In the genomic region with DNA sequence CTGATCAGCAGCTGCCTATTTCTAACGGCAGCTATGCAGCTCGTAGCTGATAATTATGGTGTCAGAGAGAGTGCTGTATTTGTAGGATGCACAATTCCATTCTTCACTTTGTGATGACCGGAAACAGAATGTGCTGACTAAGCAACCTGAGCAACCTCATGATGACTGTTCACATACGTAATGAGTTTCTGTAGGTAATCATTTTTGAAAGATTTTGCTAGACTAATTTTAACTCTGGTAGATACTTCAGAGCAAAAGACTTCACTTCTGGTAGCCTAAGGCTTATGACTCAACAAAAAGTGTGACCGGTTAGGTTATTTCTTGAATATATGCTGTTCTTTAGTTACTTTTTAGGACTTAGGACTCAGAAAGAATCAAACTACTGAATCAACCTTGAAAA, we compare ENCODE assay signal across 22 cellular contexts.
A peak's percentile ranks its signal among the peaks of the same experiment; 100 is the strongest.
DNase-seq lines count a peak whose midpoint lies in the region; TF ChIP-seq lines count a peak whose summit lies in the region.
"Had no signal": no experiment of that assay in that cellular context is flagged by ENCODE, and none has a peak within 500 bp of the region (broad histone marks: within the 10 kb centered on the region; RNA-seq: fewer than 3 reads in every experiment).

No MANE protein-coding gene starts in this region.

- H3K14ac ChIP-seq in neuronal stem cell (ENCODE audit: low read length) = no peak overlapping the region

- WGBS in neuronal stem cell (ENCODE audit: extremely low coverage in 2 of 2, insufficient read length in 2 of 2, insufficient replicate concordance in 1 of 2), 2 donors = no CpG with 5 or more reads among the region's 5 CpGs
- 90 to 96% methylated on average over 5 of the region's 5 CpGs for WGBS in transverse colon (ENCODE audit: low coverage in 1 of 2), 2 donors

- H3K23ac ChIP-seq in neuronal stem cell (ENCODE audit: low read depth, low read length, poor library complexity) = no peak overlapping the region

- H3K9me3 ChIP-seq in MM.1S (replicated peaks; ENCODE audit: insufficient read depth, low read length) (no peaks in the 10 kb centered on the region), neuronal stem cell (replicated peaks in 1 of 2; ENCODE audit: control insufficient read depth in 2 of 2, insufficient read depth in 1 of 2, low read depth in 1 of 2, low read length in 2 of 2) (no peaks in the 10 kb centered on the region), transverse colon (no peaks in the 10 kb centered on the region), BE2C (no peaks in the 10 kb centered on the region)
- H3K9me3 ChIP-seq: Caco-2, left ventricle myocardium inferior, MG63 had no signal

- no peak overlapping the region for H3K4ac ChIP-seq in neuronal stem cell (ENCODE audit: low read length)

- TF ChIP-seq EP300 in transverse colon (IDR thresholded peaks at IDR 0.05; ENCODE audit: low read depth) = no peak

- H2AK5ac ChIP-seq in neuronal stem cell (ENCODE audit: low read depth, low read length) = no peak overlapping the region

- H3K9me2 ChIP-seq in MM.1S (replicated peaks; ENCODE audit: insufficient read depth, low read length) = no peaks in the 10 kb centered on the region

- H3K4me1 ChIP-seq in MM.1S (ENCODE audit: low read length) (peaks cover 33% of the 10 kb centered on the region), neuronal stem cell (ENCODE audit: control insufficient read depth in 2 of 2, insufficient read depth in 1 of 2, low read depth in 1 of 2, low read length in 2 of 2) (no peaks in the 10 kb centered on the region), transverse colon (peaks cover 0 to 14% (median 0%) of the 10 kb centered on the region in 4 donors), BE2C (no peaks in the 10 kb centered on the region)
- H3K4me1 ChIP-seq: left ventricle myocardium inferior had no signal

- H3K4me3 ChIP-seq in MM.1S (ENCODE audit: low read length) = no peak overlapping the region
- no peak overlapping the region for H3K4me3 ChIP-seq in neuronal stem cell (ENCODE audit: low read length in 2 of 2)
- no peak overlapping the region for H3K4me3 ChIP-seq in transverse colon
- H3K4me3 ChIP-seq in BE2C (ENCODE audit: low read depth, low read length) = no peak overlapping the region
- H3K4me3 ChIP-seq: left ventricle myocardium inferior, MG63 had no signal

- H3K4me2 ChIP-seq in MM.1S (ENCODE audit: low read depth, low read length) = no peak overlapping the region
- no peak overlapping the region for H3K4me2 ChIP-seq in neuronal stem cell (ENCODE audit: insufficient read depth, low read length, poor library complexity, severe bottlenecking)

- no peaks in the 10 kb centered on the region for H3F3A ChIP-seq in MM.1S (ENCODE audit: insufficient read depth, low read length)

- no peak overlapping the region for H4K91ac ChIP-seq in neuronal stem cell (ENCODE audit: low read depth, low read length, poor library complexity)

- no peak overlapping the region for H2BK5ac ChIP-seq in neuronal stem cell (ENCODE audit: low read length)

- H4K8ac ChIP-seq in neuronal stem cell (ENCODE audit: low read depth, low read length) = no peak overlapping the region

- DNase-seq in EH (ENCODE audit: low read depth) (peak; percentile 72), MM.1S (peak; percentile 45), astrocyte of the hippocampus (ENCODE audit: low read depth, low spot score) (peak; percentile 20), neuronal stem cell (ENCODE audit: low spot score) (no peak), dermis blood vessel endothelial cell (no peak), transverse colon (no peak), BE2C (no peak), NCI-H1092 (lab: John Stamatoyannopoulos, UW) (no peak)
- DNase-seq: activated CD8-positive, alpha-beta T cell treated with anti-CD3 and anti-CD28 coated beads, Interleukin-2, amount 10 ng/mL, durations not matched to agents 7 days and 5 days; activated effector memory CD4-positive, alpha-beta T cell treated with Interleukin-2 at 50 U/mL for 16 hours; activated T-cell treated with anti-CD3 and anti-CD28 coated beads for 4 hours; aorta; C1 segment of cervical spinal cord; Caco-2; left ventricle myocardium inferior; MG63; midbrain; naive thymus-derived CD8-positive, alpha-beta T cell; NCI-H1417 treated with DMSO at 0.1 percent for 48 hours; occipital lobe; retina; Right ventricle myocardium superior had no signal

- TF ChIP-seq CTCF in MM.1S (IDR thresholded peaks at IDR 0.05; ENCODE audit: low read length) = no peak
- no peak for TF ChIP-seq CTCF in transverse colon (IDR thresholded peaks at IDR 0.05)
- TF ChIP-seq CTCF in BE2C (IDR thresholded peaks at IDR 0.05; ENCODE audit: low read depth, low read length) = no peak

- H3K18ac ChIP-seq in neuronal stem cell (ENCODE audit: low read length) = no peak overlapping the region

- no peak overlapping the region for H3K9ac ChIP-seq in MM.1S (ENCODE audit: low read length)
- H3K9ac ChIP-seq in neuronal stem cell (ENCODE audit: low read depth, low read length, poor library complexity) = no peak overlapping the region

- H4K20me1 ChIP-seq in MM.1S (ENCODE audit: insufficient read depth, low read length) = no peaks in the 10 kb centered on the region

- no peaks in the 10 kb centered on the region for H3K79me1 ChIP-seq in neuronal stem cell (ENCODE audit: low read depth, low read length)

- no peak overlapping the region for H2BK12ac ChIP-seq in neuronal stem cell (ENCODE audit: low read length)

- H3K27me3 ChIP-seq in MM.1S (replicated peaks; ENCODE audit: insufficient read depth, low read length) (no peaks in the 10 kb centered on the region), neuronal stem cell (ENCODE audit: control insufficient read depth in 3 of 3, insufficient read depth in 3 of 3, low read depth in 1 of 3, low read length in 3 of 3) (no peaks in the 10 kb centered on the region), transverse colon (no peaks in the 10 kb centered on the region), BE2C (no peaks in the 10 kb centered on the region)
- H3K27me3 ChIP-seq: MG63 had no signal

- in situ Hi-C loops in transverse colon (cut with MboI; ENCODE audit: low pct_ligation_motif_present in 1 of 4, low pct_unique_long_range_greater_than_20kb in 1 of 4, low sequenced_read_pairs in 3 of 4) = no loop called here

- no peak overlapping the region for H2AFZ ChIP-seq in MM.1S (ENCODE audit: low read length)
- H2AFZ ChIP-seq in neuronal stem cell (ENCODE audit: low read length) = peak overlapping the region; percentile 11

- H3K27ac ChIP-seq in MM.1S (ENCODE audit: low read length) (peak overlapping the region; percentile 3; the same call in 1 of the 2 replicates), neuronal stem cell (replicated peaks; ENCODE audit: low read length) (no peak overlapping the region), transverse colon (no peak overlapping the region)
- H3K27ac ChIP-seq: left ventricle myocardium inferior had no signal

- no peak for TF ChIP-seq POLR2A in transverse colon (IDR thresholded peaks at IDR 0.05)

- no peak overlapping the region for H2BK15ac ChIP-seq in neuronal stem cell (ENCODE audit: low read length)

- no peak overlapping the region for H2BK120ac ChIP-seq in neuronal stem cell (ENCODE audit: low read depth, low read length)

- no peaks in the 10 kb centered on the region for H3K79me2 ChIP-seq in MM.1S (ENCODE audit: low read length)

- no peaks in the 10 kb centered on the region for H3K36me3 ChIP-seq in MM.1S (replicated peaks; ENCODE audit: insufficient read depth, low read length)
- H3K36me3 ChIP-seq in neuronal stem cell (replicated peaks in 1 of 2; ENCODE audit: control insufficient read depth in 2 of 2, insufficient read depth in 2 of 2, low read length in 2 of 2) = no peaks in the 10 kb centered on the region
- no peaks in the 10 kb centered on the region for H3K36me3 ChIP-seq in transverse colon
- H3K36me3 ChIP-seq in BE2C = no peaks in the 10 kb centered on the region
- H3K36me3 ChIP-seq: left ventricle myocardium inferior, MG63 had no signal

- intact Hi-C loops in transverse colon (cut with DNase I; ENCODE audit: low total_unique reads) = no loop called here

Comparison
In these comparisons a context has a peak if more than half of its experiments do, and no peak if none do; other contexts are left out.
1. DNase-seq: peak in EH (single experiment), MM.1S (single experiment) and astrocyte of the hippocampus (single experiment); none in neuronal stem cell (single experiment), dermis blood vessel endothelial cell (single experiment), transverse colon (single experiment), BE2C (single experiment) and NCI-H1092 (single experiment).